Comparison of ENCODE assay signal across 11 cellular contexts in the genomic region with DNA sequence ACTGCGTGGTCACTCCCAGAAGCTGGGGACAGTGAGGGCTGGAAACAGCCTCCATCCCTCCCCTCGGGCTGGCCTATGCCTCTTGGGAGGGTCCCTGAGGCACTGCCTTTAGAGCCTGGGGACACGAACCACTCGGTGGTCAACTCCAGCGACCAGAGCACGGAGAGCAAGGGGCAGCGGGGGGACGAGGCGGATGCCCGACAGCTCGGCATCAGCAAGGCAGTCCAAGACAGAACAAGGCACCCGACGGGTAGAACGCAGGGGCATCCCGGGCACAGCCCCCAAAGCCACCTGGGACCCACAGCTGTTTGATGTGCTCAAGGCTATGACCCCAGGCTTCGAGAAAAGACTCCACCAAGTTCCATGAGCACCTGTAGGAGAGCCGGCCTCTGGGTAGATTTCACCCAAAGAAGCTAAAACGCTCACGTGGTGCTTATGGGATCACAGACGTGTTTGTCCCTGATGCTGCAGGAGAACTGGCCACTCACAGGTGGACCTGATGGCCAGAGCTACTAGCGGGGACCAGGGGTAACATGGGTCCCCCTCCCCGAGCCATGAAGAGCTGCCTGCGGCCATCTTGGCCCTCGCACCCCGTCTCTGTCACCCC. TPM values are rescaled to one million over a fixed set of nuclear protein-coding genes. Genes with fewer than 3 reads are reported as not detected.
DNase-seq lines count a peak whose midpoint lies in the region; ATAC-seq and TF ChIP-seq lines count a peak whose summit lies in the region.
"Had no signal": no experiment of that assay in that cellular context is flagged by ENCODE, and none has a peak within 500 bp of the region (broad histone marks: within the 10 kb centered on the region; RNA-seq: fewer than 3 reads in every experiment).

No MANE protein-coding gene starts in this region.

- CTCF ChIA-PET in activated CD8-positive, alpha-beta memory T cell treated with anti-CD3 and anti-CD28 coated beads, Interleukin-2, amount 10 ng/mL, durations not matched to agents 7 days and 5 days (lab: Charles Lee), result interaction anchor here (0.9 to 6.9 kb wide), 11 partner anchors 16 to 299 kb away, joined by 3 to 69 read pairs (median 13); no protein-coding TSS in a partner anchor
- CTCF ChIA-PET in MCF 10A (lab: Yijun Ruan, JAX), result interaction anchor here (0.6 to 0.8 kb wide), 3 partner anchors 158 to 351 kb away, joined by 3 to 5 read pairs (median 3); no protein-coding TSS in a partner anchor

- peak overlapping the region; percentile 99 for H3K4me3 Mint-ChIP-seq in activated CD8-positive, alpha-beta memory T cell treated with anti-CD3 and anti-CD28 coated beads, Interleukin-2, amount 10 ng/mL, durations not matched to agents 7 days and 5 days
- H3K4me3 Mint-ChIP-seq in stimulated activated naive CD8-positive, alpha-beta T cell treated with anti-CD3 and anti-CD28 coated beads, Interleukin-15, amount 100 ng/mL, for 72 hours, result peak overlapping the region; percentile 91 to 98
- H3K4me3 Mint-ChIP-seq in MCF 10A (ENCODE audit: unreplicated experiment), result no peak overlapping the region

- peak overlapping the region; percentile 38 for H3K4me3 ChIP-seq in colonic mucosa
- H3K4me3 ChIP-seq in ovary, result no peak overlapping the region

- peak overlapping the region; percentile 99 for H3K27ac Mint-ChIP-seq in activated CD8-positive, alpha-beta memory T cell treated with anti-CD3 and anti-CD28 coated beads, Interleukin-2, amount 10 ng/mL, durations not matched to agents 7 days and 5 days
- H3K27ac Mint-ChIP-seq in stimulated activated naive CD8-positive, alpha-beta T cell treated with anti-CD3 and anti-CD28 coated beads, Interleukin-15, amount 100 ng/mL, for 72 hours, result peak overlapping the region; percentile 98 to 99
- H3K27ac Mint-ChIP-seq in MCF 10A (ENCODE audit: low read depth, unreplicated experiment), result no peak overlapping the region

- intact Hi-C loops in colonic mucosa (cut with DNase I) (no loop called here), MCF 10A (cut with micrococcal nuclease) (no loop called here), ovary (cut with DNase I) (no loop called here), Right ventricle myocardium inferior (cut with DNase I) (no loop called here)

- no peaks in the 10 kb centered on the region for H3K27me3 Mint-ChIP-seq in activated CD8-positive, alpha-beta memory T cell treated with anti-CD3 and anti-CD28 coated beads, Interleukin-2, amount 10 ng/mL, durations not matched to agents 7 days and 5 days
- H3K27me3 Mint-ChIP-seq in stimulated activated naive CD8-positive, alpha-beta T cell treated with anti-CD3 and anti-CD28 coated beads, Interleukin-15, amount 100 ng/mL, for 72 hours, result no peaks in the 10 kb centered on the region
- no peaks in the 10 kb centered on the region for H3K27me3 Mint-ChIP-seq in MCF 10A (ENCODE audit: insufficient read depth, unreplicated experiment)

- H3K9me3 Mint-ChIP-seq in activated CD8-positive, alpha-beta memory T cell treated with anti-CD3 and anti-CD28 coated beads, Interleukin-2, amount 10 ng/mL, durations not matched to agents 7 days and 5 days (ENCODE audit: low read depth), result no peaks in the 10 kb centered on the region
- H3K9me3 Mint-ChIP-seq in stimulated activated naive CD8-positive, alpha-beta T cell treated with anti-CD3 and anti-CD28 coated beads, Interleukin-15, amount 100 ng/mL, for 72 hours, result no peaks in the 10 kb centered on the region
- no peaks in the 10 kb centered on the region for H3K9me3 Mint-ChIP-seq in MCF 10A (ENCODE audit: unreplicated experiment)

- H3K27me3 ChIP-seq in colonic mucosa (no peaks in the 10 kb centered on the region), ovary (no peaks in the 10 kb centered on the region)

- TF ChIP-seq EP300 in ovary (IDR thresholded peaks at IDR 0.05), result no peak

- H3K27ac ChIP-seq in colonic mucosa, result peak overlapping the region; percentile 57
- no peak overlapping the region for H3K27ac ChIP-seq in ovary

- H3K36me3 Mint-ChIP-seq in activated CD8-positive, alpha-beta memory T cell treated with anti-CD3 and anti-CD28 coated beads, Interleukin-2, amount 10 ng/mL, durations not matched to agents 7 days and 5 days, result peaks cover 15% of the 10 kb centered on the region
- H3K36me3 Mint-ChIP-seq in MCF 10A (ENCODE audit: insufficient read depth, unreplicated experiment), result peaks cover 7% of the 10 kb centered on the region

- POLR2A ChIA-PET in MCF 10A (lab: Yijun Ruan, JAX), result no interaction called here

- no peak for ATAC-seq in activated CD8-positive, alpha-beta memory T cell treated with anti-CD3 and anti-CD28 coated beads, Interleukin-2, amount 10 ng/mL, durations not matched to agents 7 days and 5 days
- ATAC-seq in stimulated activated naive CD8-positive, alpha-beta T cell treated with anti-CD3 and anti-CD28 coated beads, Interleukin-15, amount 100 ng/mL, for 72 hours, result peak; percentile 0
- no peak for ATAC-seq in Right ventricle myocardium inferior

- BruUV-seq in MCF 10A (replicated peaks; lab: Mats Ljungman, UMichigan), result no TSS peak

- H3K9me3 ChIP-seq in colonic mucosa (no peaks in the 10 kb centered on the region), ovary (no peaks in the 10 kb centered on the region)

- no peaks in the 10 kb centered on the region for H3K4me1 ChIP-seq in colonic mucosa
- H3K4me1 ChIP-seq in ovary (ENCODE audit: insufficient read depth), result peaks cover 7% of the 10 kb centered on the region

- TF ChIP-seq POLR2A in ovary (IDR thresholded peaks at IDR 0.05), result no peak

- WGBS in ovary, 3 donors, result 89 to 90% (median 89%) methylated on average over 25 of the region's 25 CpGs

- TF ChIP-seq CTCF in colonic mucosa (IDR thresholded peaks at IDR 0.05) (no peak), MCF 10A (IDR thresholded peaks at IDR 0.05; ENCODE audit: unreplicated experiment) (no peak), ovary (IDR thresholded peaks at IDR 0.05) (no peak)

- H3K36me3 ChIP-seq in colonic mucosa, result no peaks in the 10 kb centered on the region
- H3K36me3 ChIP-seq in ovary, result no peaks in the 10 kb centered on the region

- H3K4me1 Mint-ChIP-seq in activated CD8-positive, alpha-beta memory T cell treated with anti-CD3 and anti-CD28 coated beads, Interleukin-2, amount 10 ng/mL, durations not matched to agents 7 days and 5 days, result peaks cover 55% of the 10 kb centered on the region
- H3K4me1 Mint-ChIP-seq in stimulated activated naive CD8-positive, alpha-beta T cell treated with anti-CD3 and anti-CD28 coated beads, Interleukin-15, amount 100 ng/mL, for 72 hours, result peaks cover 81% of the 10 kb centered on the region
- H3K4me1 Mint-ChIP-seq in MCF 10A (ENCODE audit: insufficient read depth, unreplicated experiment), result peaks cover 15% of the 10 kb centered on the region

- H3K9ac ChIP-seq in colonic mucosa (ENCODE audit: low read depth in 2 of 2, low read length in 2 of 2), result peak overlapping the region in 1 of 2 donors; percentile 19

- no peak for DNase-seq in activated CD8-positive, alpha-beta memory T cell treated with anti-CD3 and anti-CD28 coated beads, Interleukin-2, amount 10 ng/mL, durations not matched to agents 7 days and 5 days
- no peak for DNase-seq in activated CD8-positive, alpha-beta memory T cell treated with anti-CD3 and anti-CD28 coated beads, Interleukin-2, amount 50 U/mL, for 4 hours
- peak; percentile 54 for DNase-seq in KG1 (lab: John Stamatoyannopoulos, UW)
- no peak for DNase-seq in colonic mucosa
- DNase-seq in stimulated activated naive CD8-positive, alpha-beta T cell treated with anti-CD3 and anti-CD28 coated beads, Interleukin-15, amount 100 ng/mL, for 72 hours, result no peak
- no peak for DNase-seq in MCF 10A (ENCODE audit: unreplicated experiment)
- DNase-seq in ovary, result no peak
- DNase-seq in Right ventricle myocardium inferior (ENCODE audit: missing footprints), result no peak
- DNase-seq: ACHN, SHP77 treated with DMSO at 0.1 percent for 48 hours had no signal

RNA-seq across cellular contexts. Expression of a gene that starts 0.5 kb away (rescaled TPM):
- 100 to 1,000 TPM; 574 to 702 TPM for total RNA-seq in activated CD8-positive, alpha-beta memory T cell treated with anti-CD3 and anti-CD28 coated beads, Interleukin-2, amount 10 ng/mL, durations not matched to agents 7 days and 5 days
- 10 to 100 TPM; 18.9 to 23.0 TPM for total RNA-seq in colonic mucosa
- 3.3 and 3.7 TPM in 2 replicates for total RNA-seq in MCF 10A (2022)
- 10 to 100 TPM in 3 of 7 donors, 1 to 10 TPM in 4; 3.5 to 14.8 (median 9.0) TPM for total RNA-seq in ovary
- 10 to 100 TPM in 1 of 2 donors, 1 to 10 TPM in 1; 6.0 to 22.0 TPM for polyA plus RNA-seq in ovary
- 22.5 TPM for total RNA-seq in Right ventricle myocardium inferior

RNA-seq across cellular contexts. Expression of a gene that starts 13.6 kb away (rescaled TPM):
- 1 to 10 TPM in 1 of 2 experiments, not detected in 1; 1.0 TPM for total RNA-seq in activated CD8-positive, alpha-beta memory T cell treated with anti-CD3 and anti-CD28 coated beads, Interleukin-2, amount 10 ng/mL, durations not matched to agents 7 days and 5 days
- total RNA-seq in colonic mucosa (under 1 TPM in 1 of 2 donors, not detected in 1; 0.94 TPM), MCF 10A (2022) (43.3 and 77.7 TPM in 2 replicates), ovary (1 to 10 TPM in 1 of 7 donors, under 1 TPM in 2, not detected in 4; 0.61 to 1.2 (median 0.70) TPM), Right ventricle myocardium inferior (0.35 TPM)
- under 1 TPM in 1 of 2 donors, not detected in 1; 0.41 TPM for polyA plus RNA-seq in ovary
- total RNA-seq: astrocyte had no signal

RNA-seq across cellular contexts. Expression of a gene that starts 17.6 kb away (rescaled TPM):
- total RNA-seq in activated CD8-positive, alpha-beta memory T cell treated with anti-CD3 and anti-CD28 coated beads, Interleukin-2, amount 10 ng/mL, durations not matched to agents 7 days and 5 days, result not detected
- total RNA-seq in colonic mucosa (1 to 10 TPM; 1.7 to 3.5 TPM), MCF 10A (2022) (141 and 308 TPM in 2 replicates), ovary (1 to 10 TPM in 1 of 7 donors, under 1 TPM in 1, not detected in 5; 0.24 to 2.4 TPM), Right ventricle myocardium inferior (not detected)
- polyA plus RNA-seq in ovary, result not detected

RNA-seq across cellular contexts. Expression of a gene that starts 39.3 kb away (rescaled TPM):
- not detected for total RNA-seq in activated CD8-positive, alpha-beta memory T cell treated with anti-CD3 and anti-CD28 coated beads, Interleukin-2, amount 10 ng/mL, durations not matched to agents 7 days and 5 days
- total RNA-seq in colonic mucosa (not detected), MCF 10A (2022) (not detected in 2 replicates), ovary (not detected), Right ventricle myocardium inferior (5.0 TPM)
- under 1 TPM in 1 of 2 donors, not detected in 1; 0.01 TPM for polyA plus RNA-seq in ovary
- total RNA-seq: astrocyte had no signal

Comparison
In these comparisons a context has a peak if more than half of its experiments do, and no peak if none do; other contexts are left out.
1. RNA of a gene that starts 0.5 kb away (total RNA-seq): 574 to 702 TPM in activated CD8-positive, alpha-beta memory T cell treated with anti-CD3 and anti-CD28 coated beads, Interleukin-2, amount 10 ng/mL, durations not matched to agents 7 days and 5 days; 18.9 to 23.0 TPM in colonic mucosa, 22.5 TPM in Right ventricle myocardium inferior (single experiment), 3.5 to 14.8 TPM in ovary and 3.3 to 3.7 TPM in MCF 10A; every median in the first group is over 10 times any median in the second.
2. RNA of a gene that starts 13.6 kb away (total RNA-seq): 43.3 to 77.7 TPM in MCF 10A; 1.0 TPM in activated CD8-positive, alpha-beta memory T cell treated with anti-CD3 and anti-CD28 coated beads, Interleukin-2, amount 10 ng/mL, durations not matched to agents 7 days and 5 days, 0.94 TPM in colonic mucosa, 0.35 TPM in Right ventricle myocardium inferior (single experiment) and 0.61 to 1.2 TPM in ovary; every median in the first group is over 10 times any median in the second.
3. RNA of a gene that starts 17.6 kb away (total RNA-seq): 141 to 308 TPM in MCF 10A; 1.7 to 3.5 TPM in colonic mucosa, not detected in Right ventricle myocardium inferior (single experiment), 0.24 to 2.4 TPM in ovary and not detected in activated CD8-positive, alpha-beta memory T cell treated with anti-CD3 and anti-CD28 coated beads, Interleukin-2, amount 10 ng/mL, durations not matched to agents 7 days and 5 days; every median in the first group is over 10 times any median in the second.